Comparison of ENCODE assay signal across 1 cellular context in the genomic region with DNA sequence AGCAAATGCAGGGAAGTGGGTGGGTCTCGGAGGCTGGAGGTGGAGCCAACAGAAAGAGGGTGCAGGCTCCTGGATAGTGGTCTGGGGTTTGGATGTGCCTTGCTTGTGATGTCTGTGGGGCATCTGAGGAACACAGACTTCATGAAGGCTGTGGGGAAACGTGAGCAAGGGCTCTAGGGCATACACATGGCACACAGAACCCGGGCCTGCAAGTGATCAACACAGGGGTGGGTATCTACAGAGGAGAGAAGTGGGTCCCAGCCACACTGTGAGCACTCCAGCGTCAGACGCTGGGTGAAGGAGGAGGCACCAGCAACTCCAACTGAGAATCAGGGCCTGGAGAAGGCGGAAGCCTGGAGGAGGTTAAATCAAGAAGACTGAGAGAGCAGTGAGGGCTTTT.
TF ChIP-seq lines count a peak whose summit lies in the region.

No MANE protein-coding gene starts in this region.

TF ChIP-seq in WTC11, 78 proteins besides CTCF, POLR2A, EP300 and RAD21 (continued from another document):
- TF ChIP-seq, protein P1, sequence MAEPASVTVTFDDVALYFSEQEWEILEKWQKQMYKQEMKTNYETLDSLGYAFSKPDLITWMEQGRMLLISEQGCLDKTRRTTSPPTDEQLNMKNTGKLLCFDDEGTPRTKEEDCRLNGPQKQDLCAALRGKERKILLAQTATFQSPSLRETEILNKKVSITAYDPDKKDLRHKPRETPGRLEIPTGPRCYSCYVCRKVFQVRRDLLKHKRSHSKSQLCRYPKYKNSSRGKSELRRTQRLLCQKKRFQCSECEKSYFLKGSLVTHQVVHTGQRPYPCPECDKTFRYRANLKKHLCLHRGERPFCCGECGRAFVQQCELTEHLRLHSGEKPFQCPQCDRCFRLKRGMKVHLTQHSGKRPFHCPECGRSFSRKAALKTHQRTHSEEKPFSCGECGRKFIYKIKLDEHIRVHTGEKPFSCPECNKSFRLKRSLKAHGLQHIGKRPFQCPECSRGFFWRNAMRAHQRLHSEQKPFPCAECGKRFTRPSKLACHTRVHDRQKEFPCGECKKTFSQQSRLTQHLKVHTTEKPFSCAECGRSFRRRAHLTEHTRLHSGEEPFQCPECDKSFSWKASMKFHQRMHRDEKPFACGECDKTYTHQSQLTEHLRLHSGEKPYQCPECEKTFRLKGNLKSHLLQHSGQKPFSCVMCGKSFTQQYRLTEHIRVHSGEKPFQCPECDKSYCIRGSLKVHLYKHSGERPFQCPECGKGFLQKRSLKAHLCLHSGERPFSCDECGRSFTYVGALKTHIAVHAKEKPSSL (CRISPR knock-in tag; conservative IDR thresholded peaks at IDR 0.05): no peak
- TF ChIP-seq IRF2 (CRISPR knock-in tag; IDR thresholded peaks at IDR 0.05; ENCODE audit: borderline replicate concordance, low read depth): no peak
- no peak for TF ChIP-seq CBFB (CRISPR knock-in tag; IDR thresholded peaks at IDR 0.05; ENCODE audit: low read depth)
- TF ChIP-seq, protein P2, sequence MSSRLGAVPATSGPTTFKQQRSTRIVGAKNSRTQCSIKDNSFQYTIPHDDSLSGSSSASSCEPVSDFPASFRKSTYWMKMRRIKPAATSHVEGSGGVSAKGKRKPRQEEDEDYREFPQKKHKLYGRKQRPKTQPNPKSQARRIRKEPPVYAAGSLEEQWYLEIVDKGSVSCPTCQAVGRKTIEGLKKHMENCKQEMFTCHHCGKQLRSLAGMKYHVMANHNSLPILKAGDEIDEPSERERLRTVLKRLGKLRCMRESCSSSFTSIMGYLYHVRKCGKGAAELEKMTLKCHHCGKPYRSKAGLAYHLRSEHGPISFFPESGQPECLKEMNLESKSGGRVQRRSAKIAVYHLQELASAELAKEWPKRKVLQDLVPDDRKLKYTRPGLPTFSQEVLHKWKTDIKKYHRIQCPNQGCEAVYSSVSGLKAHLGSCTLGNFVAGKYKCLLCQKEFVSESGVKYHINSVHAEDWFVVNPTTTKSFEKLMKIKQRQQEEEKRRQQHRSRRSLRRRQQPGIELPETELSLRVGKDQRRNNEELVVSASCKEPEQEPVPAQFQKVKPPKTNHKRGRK (CRISPR knock-in tag; IDR thresholded peaks at IDR 0.05; ENCODE audit: borderline replicate concordance): no peak
